Comparison of ENCODE assay signal across 10 cellular contexts in genomic region chr9:93466416-93467061, GRCh38. TPM values are rescaled to one million over a fixed set of nuclear protein-coding genes. Genes with fewer than 3 reads are reported as not detected.
DNase-seq lines count a peak whose midpoint lies in the region; ATAC-seq and TF ChIP-seq lines count a peak whose summit lies in the region.
"Had no signal": no experiment of that assay in that cellular context is flagged by ENCODE, and none has a peak within 500 bp of the region (broad histone marks: within the 10 kb centered on the region; RNA-seq: fewer than 3 reads in every experiment).

No MANE protein-coding gene starts in this region.

- TF ChIP-seq CTCF in stomach (IDR thresholded peaks at IDR 0.05) (no peak), neural progenitor cell (IDR thresholded peaks at IDR 0.05) (no peak)

- no peak overlapping the region for H3K4me3 Mint-ChIP-seq in activated naive CD4-positive, alpha-beta T cell treated with anti-CD3 and anti-CD28 coated beads for 36 hours
- no peak overlapping the region for H3K4me3 Mint-ChIP-seq in T-helper 1 cell treated with Interleukin-12 subunit alpha and Interleukin-12 subunit beta and Interleukin-4 antibody, amounts not matched to agents 30 μg/mL and 1 μg/mL, for 36 hours
- H3K4me3 Mint-ChIP-seq in neural progenitor cell, result no peak overlapping the region

- H3K36me3 Mint-ChIP-seq in activated naive CD4-positive, alpha-beta T cell treated with anti-CD3 and anti-CD28 coated beads for 36 hours (ENCODE audit: low read depth), result peaks cover 11% of the 10 kb centered on the region
- peaks cover 17% of the 10 kb centered on the region for H3K36me3 Mint-ChIP-seq in T-helper 1 cell treated with Interleukin-12 subunit alpha and Interleukin-12 subunit beta and Interleukin-4 antibody, amounts not matched to agents 30 μg/mL and 1 μg/mL, for 36 hours (ENCODE audit: low read depth)
- peaks cover 13% of the 10 kb centered on the region for H3K36me3 Mint-ChIP-seq in neural progenitor cell

- peaks cover 44% of the 10 kb centered on the region for H4K20me1 ChIP-seq in neural progenitor cell (ENCODE audit: low read depth)

- H2AFZ ChIP-seq in neural progenitor cell (replicated peaks), result no peak overlapping the region

- 34 to 44% (median 42%) methylated on average over 7 of the region's 7 CpGs for WGBS in stomach, 5 donors

- H3K27me3 Mint-ChIP-seq in activated naive CD4-positive, alpha-beta T cell treated with anti-CD3 and anti-CD28 coated beads for 36 hours (ENCODE audit: low read depth), result no peaks in the 10 kb centered on the region
- H3K27me3 Mint-ChIP-seq in T-helper 1 cell treated with Interleukin-12 subunit alpha and Interleukin-12 subunit beta and Interleukin-4 antibody, amounts not matched to agents 30 μg/mL and 1 μg/mL, for 36 hours (ENCODE audit: low read depth), result no peaks in the 10 kb centered on the region
- H3K27me3 Mint-ChIP-seq in neural progenitor cell (ENCODE audit: insufficient read depth, low read depth), result peaks cover 4% of the 10 kb centered on the region

- TF ChIP-seq EP300 in stomach (IDR thresholded peaks at IDR 0.05), result no peak

- H3K9ac ChIP-seq in neural progenitor cell, result no peak overlapping the region

- H3K9me3 ChIP-seq in stomach (no peaks in the 10 kb centered on the region), neural progenitor cell (ENCODE audit: low read depth) (no peaks in the 10 kb centered on the region)
- H3K9me3 ChIP-seq: uterus had no signal

- H3K4me1 Mint-ChIP-seq in activated naive CD4-positive, alpha-beta T cell treated with anti-CD3 and anti-CD28 coated beads for 36 hours (ENCODE audit: low read depth), result peaks cover 79% of the 10 kb centered on the region
- peaks cover 78% of the 10 kb centered on the region for H3K4me1 Mint-ChIP-seq in T-helper 1 cell treated with Interleukin-12 subunit alpha and Interleukin-12 subunit beta and Interleukin-4 antibody, amounts not matched to agents 30 μg/mL and 1 μg/mL, for 36 hours (ENCODE audit: low read depth)
- peaks cover 46% of the 10 kb centered on the region for H3K4me1 Mint-ChIP-seq in neural progenitor cell

- TF ChIP-seq POLR2A in stomach (IDR thresholded peaks at IDR 0.05), result no peak

- H3K27me3 ChIP-seq in stomach, result no peaks in the 10 kb centered on the region
- H3K27me3 ChIP-seq in neural progenitor cell, result no peaks in the 10 kb centered on the region
- H3K27me3 ChIP-seq: uterus had no signal

- peaks cover 100% of the 10 kb centered on the region for H3K79me2 ChIP-seq in neural progenitor cell (ENCODE audit: low read depth)

- H3K27ac Mint-ChIP-seq in activated naive CD4-positive, alpha-beta T cell treated with anti-CD3 and anti-CD28 coated beads for 36 hours, result peak overlapping the region; percentile 70
- peak overlapping the region; percentile 60 for H3K27ac Mint-ChIP-seq in T-helper 1 cell treated with Interleukin-12 subunit alpha and Interleukin-12 subunit beta and Interleukin-4 antibody, amounts not matched to agents 30 μg/mL and 1 μg/mL, for 36 hours
- H3K27ac Mint-ChIP-seq in neural progenitor cell, result no peak overlapping the region

- peaks cover 8% of the 10 kb centered on the region for H3F3A ChIP-seq in neural progenitor cell (ENCODE audit: low read depth)

- H3K36me3 ChIP-seq in stomach (no peaks in the 10 kb centered on the region), neural progenitor cell (no peaks in the 10 kb centered on the region)
- H3K36me3 ChIP-seq: uterus had no signal

- H3K27ac ChIP-seq in stomach (peak overlapping the region; percentile 73 to 89 (median 76)), neural progenitor cell (no peak overlapping the region)
- H3K27ac ChIP-seq: uterus had no signal

- intact Hi-C loops in activated naive CD4-positive, alpha-beta T cell treated with anti-CD3 and anti-CD28 coated beads for 36 hours (cut with micrococcal nuclease), result loop anchor here (5.0 kb wide), 1 partner anchor 36 kb away; no protein-coding TSS in a partner anchor
- intact Hi-C loops in stomach (cut with DNase I; ENCODE audit: low total_unique reads), result no loop called here

- H3K4me1 ChIP-seq in stomach, result peaks cover 65 to 98% (median 84%) of the 10 kb centered on the region in 4 donors
- peaks cover 18% of the 10 kb centered on the region for H3K4me1 ChIP-seq in neural progenitor cell

- H3K9me3 Mint-ChIP-seq in activated naive CD4-positive, alpha-beta T cell treated with anti-CD3 and anti-CD28 coated beads for 36 hours, result no peaks in the 10 kb centered on the region
- H3K9me3 Mint-ChIP-seq in T-helper 1 cell treated with Interleukin-12 subunit alpha and Interleukin-12 subunit beta and Interleukin-4 antibody, amounts not matched to agents 30 μg/mL and 1 μg/mL, for 36 hours, result no peaks in the 10 kb centered on the region
- H3K9me3 Mint-ChIP-seq in neural progenitor cell, result no peaks in the 10 kb centered on the region

- DNase-seq in activated naive CD4-positive, alpha-beta T cell treated with anti-CD3 and anti-CD28 coated beads for 36 hours, result no peak
- no peak for DNase-seq in activated naive CD4-positive, alpha-beta T cell (lab: John Stamatoyannopoulos, UW)
- no peak for DNase-seq in stomach
- DNase-seq in occipital lobe (lab: John Stamatoyannopoulos, UW), result no peak
- no peak for DNase-seq in neural progenitor cell (ENCODE audit: low spot score)
- no peak for DNase-seq in COLO668 (lab: John Stamatoyannopoulos, UW; ENCODE audit: unreplicated experiment)
- DNase-seq: MM.1S, uterus had no signal

- H3K4me2 ChIP-seq in neural progenitor cell, result no peak overlapping the region

- peak; percentile 15 for ATAC-seq in esophagus mucosa

- H3K4me3 ChIP-seq in stomach (peak overlapping the region in 1 of 4 donors; percentile 10), neural progenitor cell (no peak overlapping the region)
- H3K4me3 ChIP-seq: uterus had no signal

- CTCF ChIA-PET in activated naive CD4-positive, alpha-beta T cell treated with anti-CD3 and anti-CD28 coated beads for 36 hours (lab: Charles Lee), result no interaction called here

RNA-seq across cellular contexts. Expression of gene FAM120AOS, which starts 13.2 kb away (rescaled TPM):
- total RNA-seq in activated naive CD4-positive, alpha-beta T cell treated with anti-CD3 and anti-CD28 coated beads for 36 hours, result 10 to 100 TPM; 25.5 to 26.0 TPM
- 28.8 TPM for total RNA-seq in esophagus mucosa
- total RNA-seq in stomach, result 100 to 1,000 TPM in 1 of 5 donors, 10 to 100 TPM in 4; 12.9 to 232 (median 40.3) TPM
- 10 to 100 TPM; 26.2 to 63.1 (median 38.4) TPM for polyA plus RNA-seq in stomach
- total RNA-seq in occipital lobe, result 24.8 TPM
- total RNA-seq in neural progenitor cell (ENCODE audit: low replicate concordance), result 38.7 and 40.9 TPM in 2 replicates

RNA-seq across cellular contexts. Expression of gene FAM120A, which starts 15.1 kb away (rescaled TPM):
- 100 to 1,000 TPM; 112 to 116 TPM for total RNA-seq in activated naive CD4-positive, alpha-beta T cell treated with anti-CD3 and anti-CD28 coated beads for 36 hours
- total RNA-seq in esophagus mucosa (75.8 TPM), stomach (100 to 1,000 TPM in 3 of 5 donors, 10 to 100 TPM in 2; 88.7 to 192 (median 103) TPM), occipital lobe (66.9 TPM), neural progenitor cell (ENCODE audit: low replicate concordance) (17.2 and 22.4 TPM in 2 replicates)
- 10 to 100 TPM; 35.8 to 59.4 (median 42.2) TPM for polyA plus RNA-seq in stomach
